In the genomic region with DNA sequence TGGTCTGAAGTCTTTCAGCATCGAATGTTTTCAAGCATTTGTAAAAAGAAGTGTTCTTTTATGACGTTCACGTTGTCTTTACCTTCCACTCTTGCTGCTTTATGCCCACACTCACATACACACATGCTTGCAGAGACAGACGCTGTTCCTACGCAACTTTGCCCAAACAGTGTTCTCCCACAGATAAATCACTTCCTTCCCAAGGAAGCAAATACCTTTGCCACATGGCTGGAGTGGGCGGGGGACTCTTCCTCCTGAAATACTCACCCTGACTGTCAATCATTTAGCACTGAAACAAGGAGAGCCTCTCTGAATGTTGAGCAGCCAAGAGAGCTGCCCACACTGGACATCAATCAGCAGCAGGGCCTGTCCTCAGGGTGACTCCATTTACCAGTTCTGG, we compare ENCODE assay signal across 16 cellular contexts. TPM values are rescaled to one million over a fixed set of nuclear protein-coding genes. Genes with fewer than 3 reads are reported as not detected.
DNase-seq lines count a peak whose midpoint lies in the region; ATAC-seq and TF ChIP-seq lines count a peak whose summit lies in the region.
"Had no signal": no experiment of that assay in that cellular context is flagged by ENCODE, and none has a peak within 500 bp of the region (broad histone marks: within the 10 kb centered on the region; RNA-seq: fewer than 3 reads in every experiment).

No MANE protein-coding gene starts in this region.

- H3K4me1 Mint-ChIP-seq in GM23338, result peaks cover 32% of the 10 kb centered on the region
- H3K4me1 Mint-ChIP-seq in activated CD8-positive, alpha-beta T cell treated with anti-CD3 and anti-CD28 coated beads for 36 hours (ENCODE audit: low read depth), result no peaks in the 10 kb centered on the region

- intact Hi-C loops in activated CD8-positive, alpha-beta T cell treated with anti-CD3 and anti-CD28 coated beads for 36 hours (cut with micrococcal nuclease), result no loop called here

- TF ChIP-seq CTCF in GM23338 (conservative IDR thresholded peaks at IDR 0.05; ENCODE audit: low read depth in 2 of 2) (no peak), RWPE2 (IDR thresholded peaks at IDR 0.05; ENCODE audit: poor library complexity, severe bottlenecking) (no peak), foreskin keratinocyte (conservative IDR thresholded peaks at IDR 0.05) (no peak)
- TF ChIP-seq CTCF in activated CD8-positive, alpha-beta T cell treated with anti-CD3 and anti-CD28 coated beads for 36 hours (IDR thresholded peaks at IDR 0.05), result no peak

- peaks cover 33% of the 10 kb centered on the region for H3K4me1 ChIP-seq in GM23338 (ENCODE audit: insufficient read depth)
- peaks cover 9% of the 10 kb centered on the region for H3K4me1 ChIP-seq in RWPE2 (ENCODE audit: insufficient read depth, poor library complexity, severe bottlenecking)
- peaks cover 9% of the 10 kb centered on the region for H3K4me1 ChIP-seq in foreskin keratinocyte
- H3K4me1 ChIP-seq: BLaER1 had no signal

- no peaks in the 10 kb centered on the region for H4K20me1 ChIP-seq in GM23338 (replicated peaks; ENCODE audit: insufficient read depth)
- H4K20me1 ChIP-seq: BLaER1 had no signal

- H3K27me3 Mint-ChIP-seq in GM23338 (ENCODE audit: insufficient read depth, low read depth, poor library complexity), result no peaks in the 10 kb centered on the region
- no peaks in the 10 kb centered on the region for H3K27me3 Mint-ChIP-seq in activated CD8-positive, alpha-beta T cell treated with anti-CD3 and anti-CD28 coated beads for 36 hours
- H3K27me3 Mint-ChIP-seq: CD4-positive, alpha-beta T cell had no signal

- H3K9me2 ChIP-seq in GM23338 (ENCODE audit: insufficient read depth), result no peaks in the 10 kb centered on the region

- H3K36me3 Mint-ChIP-seq in GM23338 (ENCODE audit: low read depth), result no peaks in the 10 kb centered on the region
- H3K36me3 Mint-ChIP-seq in activated CD8-positive, alpha-beta T cell treated with anti-CD3 and anti-CD28 coated beads for 36 hours (ENCODE audit: low read depth), result no peaks in the 10 kb centered on the region

- POLR2A ChIA-PET in activated CD8-positive, alpha-beta T cell treated with anti-CD3 and anti-CD28 coated beads for 36 hours (lab: Charles Lee), result no interaction called here

- no peak overlapping the region for H3K27ac Mint-ChIP-seq in GM23338
- no peak overlapping the region for H3K27ac Mint-ChIP-seq in activated CD8-positive, alpha-beta T cell treated with anti-CD3 and anti-CD28 coated beads for 36 hours
- H3K27ac Mint-ChIP-seq: CD4-positive, alpha-beta T cell had no signal

- no peak overlapping the region for H3K27ac ChIP-seq in GM23338 (ENCODE audit: low read depth)
- H3K27ac ChIP-seq in RWPE2 (ENCODE audit: poor library complexity, severe bottlenecking), result no peak overlapping the region
- no peak overlapping the region for H3K27ac ChIP-seq in foreskin keratinocyte
- H3K27ac ChIP-seq: BLaER1 had no signal

- H3F3A ChIP-seq in GM23338 (replicated peaks; ENCODE audit: low read depth), result no peaks in the 10 kb centered on the region

- H3K4me3 ChIP-seq in GM23338, result no peak overlapping the region
- no peak overlapping the region for H3K4me3 ChIP-seq in RWPE2 (ENCODE audit: severe bottlenecking)
- H3K4me3 ChIP-seq: BLaER1, GM12878 had no signal

- H3K9me3 ChIP-seq in RWPE2 (ENCODE audit: severe bottlenecking), result no peaks in the 10 kb centered on the region
- H3K9me3 ChIP-seq: BLaER1 had no signal

- no peaks in the 10 kb centered on the region for H3K79me2 ChIP-seq in GM23338 (replicated peaks; ENCODE audit: insufficient read depth)

- H2AFZ ChIP-seq in GM23338, result peak overlapping the region; percentile 48

- no peak overlapping the region for H3K4me2 ChIP-seq in GM23338
- H3K4me2 ChIP-seq: BLaER1 had no signal

- no peaks in the 10 kb centered on the region for H3K36me3 ChIP-seq in GM23338 (ENCODE audit: insufficient read depth)
- no peaks in the 10 kb centered on the region for H3K36me3 ChIP-seq in RWPE2 (ENCODE audit: low read depth)
- H3K36me3 ChIP-seq: BLaER1 had no signal

- CTCF ChIA-PET in activated CD8-positive, alpha-beta T cell treated with anti-CD3 and anti-CD28 coated beads for 36 hours (lab: Charles Lee), result no interaction called here

- H3K27me3 ChIP-seq in GM23338 (ENCODE audit: insufficient read depth), result no peaks in the 10 kb centered on the region
- H3K27me3 ChIP-seq in RWPE2 (ENCODE audit: insufficient read depth, poor library complexity, severe bottlenecking), result no peaks in the 10 kb centered on the region
- no peaks in the 10 kb centered on the region for H3K27me3 ChIP-seq in foreskin keratinocyte
- H3K27me3 ChIP-seq: BLaER1 had no signal

- peak; percentile 11 for DNase-seq in GM23338 (ENCODE audit: low spot score)
- DNase-seq in RWPE2 (ENCODE audit: low spot score), result no peak
- DNase-seq in foreskin keratinocyte, result peak; percentile 66 to 86
- peak; percentile 4 to 15 for DNase-seq in lung microvascular endothelial cell (ENCODE audit: low read depth in 2 of 2)
- DNase-seq in NCI-H128 (lab: John Stamatoyannopoulos, UW; ENCODE audit: unreplicated experiment), result no peak
- DNase-seq in activated CD8-positive, alpha-beta T cell treated with anti-CD3 and anti-CD28 coated beads for 36 hours, result no peak
- DNase-seq: 8988T; AML-193; Calu3; CD4-positive, alpha-beta T cell; DMS 273 treated with DMSO at 0.1 percent for 48 hours; H7 had no signal

- no peak overlapping the region for H3K4me3 Mint-ChIP-seq in GM23338
- no peak overlapping the region for H3K4me3 Mint-ChIP-seq in activated CD8-positive, alpha-beta T cell treated with anti-CD3 and anti-CD28 coated beads for 36 hours
- H3K4me3 Mint-ChIP-seq: CD4-positive, alpha-beta T cell had no signal

- 0 out of 3 replicates have a peak, but pooled peaks cover 3% of the 10 kb centered on the region for H3K9me3 Mint-ChIP-seq in GM23338
- no peaks in the 10 kb centered on the region for H3K9me3 Mint-ChIP-seq in activated CD8-positive, alpha-beta T cell treated with anti-CD3 and anti-CD28 coated beads for 36 hours

- ATAC-seq in GM23338 (no peak), RWPE2 (ENCODE audit: low read depth) (peak; percentile 18; the same call in 1 of the 3 replicates), foreskin keratinocyte (peak; percentile 68), HG03097 (IDR thresholded peaks at IDR 0.05; ENCODE audit: low FRiP score, unreplicated experiment) (no peak)
- no peak for ATAC-seq in activated CD8-positive, alpha-beta T cell treated with anti-CD3 and anti-CD28 coated beads for 36 hours
- ATAC-seq: GM12878, HepG2 had no signal

TF ChIP-seq in GM23338, 12 proteins besides CTCF, POLR2A, EP300 and RAD21 (continues in another document):
- TF ChIP-seq STAT1 (IDR thresholded peaks at IDR 0.05; ENCODE audit: unreplicated experiment), result no peak
- TF ChIP-seq, protein P1, sequence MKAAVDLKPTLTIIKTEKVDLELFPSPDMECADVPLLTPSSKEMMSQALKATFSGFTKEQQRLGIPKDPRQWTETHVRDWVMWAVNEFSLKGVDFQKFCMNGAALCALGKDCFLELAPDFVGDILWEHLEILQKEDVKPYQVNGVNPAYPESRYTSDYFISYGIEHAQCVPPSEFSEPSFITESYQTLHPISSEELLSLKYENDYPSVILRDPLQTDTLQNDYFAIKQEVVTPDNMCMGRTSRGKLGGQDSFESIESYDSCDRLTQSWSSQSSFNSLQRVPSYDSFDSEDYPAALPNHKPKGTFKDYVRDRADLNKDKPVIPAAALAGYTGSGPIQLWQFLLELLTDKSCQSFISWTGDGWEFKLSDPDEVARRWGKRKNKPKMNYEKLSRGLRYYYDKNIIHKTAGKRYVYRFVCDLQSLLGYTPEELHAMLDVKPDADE (IDR thresholded peaks at IDR 0.05), result no peak

RNA-seq across cellular contexts. Expression of gene ASTN2, which starts 22.4 kb away (rescaled TPM):
- total RNA-seq in GM23338 (2014; rRNA removed; shearing (Covaris generic)), result 22.1 and 24.6 TPM in 2 replicates
- polyA plus RNA-seq in GM23338 (2016; fragmentation: Nextera tagmentation; extraction: Ambion mirVana) (5.3 and 7.0 TPM in 2 replicates), foreskin keratinocyte (0.19 and 0.36 TPM in 2 replicates)
- total RNA-seq in foreskin keratinocyte (0.35 and 0.41 TPM in 2 replicates), lung microvascular endothelial cell (0.99 and 2.0 TPM in 2 replicates)
- 1 to 10 TPM; 5.2 to 5.7 TPM for total RNA-seq in activated CD8-positive, alpha-beta T cell treated with anti-CD3 and anti-CD28 coated beads for 36 hours

Comparison
In these comparisons a context has a peak if more than half of its experiments do, and no peak if none do; other contexts are left out.
1. ATAC-seq: peak in RWPE2 (single experiment) and foreskin keratinocyte (single experiment); none in GM23338 (single experiment), activated CD8-positive, alpha-beta T cell treated with anti-CD3 and anti-CD28 coated beads for 36 hours (single experiment) and HG03097 (single experiment).
2. DNase-seq: peak in GM23338 (single experiment), foreskin keratinocyte (2 of 2) and lung microvascular endothelial cell (2 of 2); none in RWPE2 (single experiment), NCI-H128 (single experiment) and activated CD8-positive, alpha-beta T cell treated with anti-CD3 and anti-CD28 coated beads for 36 hours (single experiment).